Comparison of ENCODE assay signal across 10 cellular contexts in the genomic region with DNA sequence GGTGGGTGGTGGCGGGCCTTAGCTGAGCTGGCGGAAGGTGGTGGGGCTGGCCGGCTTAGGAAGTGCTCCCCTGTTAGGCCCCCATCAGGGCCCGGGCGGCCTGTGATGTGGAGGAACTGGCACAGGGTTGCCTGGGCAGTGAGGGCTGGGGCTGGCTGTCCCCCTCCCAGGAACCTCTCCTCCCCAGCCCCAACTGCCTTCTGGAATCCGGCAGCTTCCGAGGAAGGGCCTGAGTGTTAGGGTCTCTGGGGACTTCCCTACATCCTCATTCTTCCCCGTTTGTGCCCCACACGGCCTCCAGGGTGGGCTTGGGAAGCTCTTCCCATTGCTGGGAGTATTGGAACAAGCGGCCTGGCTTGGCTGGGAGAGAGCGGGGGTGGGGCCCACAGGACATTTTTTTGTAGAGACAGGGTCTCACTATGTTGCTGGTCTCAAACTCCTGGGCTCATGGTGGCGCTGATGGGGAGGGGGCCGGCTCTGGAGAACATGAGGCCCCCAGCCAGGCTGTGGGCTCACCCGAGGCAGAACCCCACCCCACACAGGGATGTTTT.
DNase-seq lines count a peak whose midpoint lies in the region; ATAC-seq, FAIRE-seq and TF ChIP-seq lines count a peak whose summit lies in the region.
"Had no signal": no experiment of that assay in that cellular context is flagged by ENCODE, and none has a peak within 500 bp of the region (broad histone marks: within the 10 kb centered on the region; RNA-seq: fewer than 3 reads in every experiment).

No MANE protein-coding gene starts in this region.

- BruUV-seq in HepG2 (replicated peaks; lab: Mats Ljungman, UMichigan), result no TSS peak

- DNase-seq in HepG2 (ENCODE audit: low spot score) (no peak), right lobe of liver (no peak), left ventricle myocardium superior (peak; percentile 24), NCI-H1092 (lab: John Stamatoyannopoulos, UW) (no peak)
- DNase-seq: activated CD4-positive, alpha-beta T cell treated with anti-CD3 and anti-CD28 coated beads, Interleukin-2, amount 50 U/mL, for 4 hours; MM.1S had no signal

- H3K27ac ChIP-seq in HepG2 (ENCODE audit: extremely low read length, insufficient read depth, low read length) (no peak overlapping the region), right lobe of liver (no peak overlapping the region), parathyroid adenoma (peak overlapping the region; percentile 60)

- in situ Hi-C loops in HepG2 (cut with HindIII; ENCODE audit: extremely low pct_ligation_motif_present, low pct_unique_long_range_greater_than_20kb), result no loop called here

- H3K4me3 ChIP-seq in HepG2 (replicated peaks in 1 of 3; ENCODE audit: insufficient read depth in 1 of 3, low read depth in 2 of 3, low read length in 3 of 3) (no peak overlapping the region; a peak in 1 of 6 replicates), right lobe of liver (no peak overlapping the region), parathyroid adenoma (ENCODE audit: low read depth, low read length) (no peak overlapping the region)

- no peak overlapping the region for H3K9ac ChIP-seq in HepG2 (ENCODE audit: insufficient read depth, low read depth, low read length)
- H3K9ac ChIP-seq in parathyroid adenoma, result peak overlapping the region; percentile 19

- ATAC-seq in HepG2, result no peak
- no peak for ATAC-seq in right lobe of liver
- ATAC-seq in left ventricle myocardium superior, result peak; percentile 1
- ATAC-seq in GM21360 (IDR thresholded peaks at IDR 0.05; ENCODE audit: unreplicated experiment), result no peak
- ATAC-seq in HG03520 (IDR thresholded peaks at IDR 0.05; ENCODE audit: unreplicated experiment), result no peak
- ATAC-seq in HG02642 (IDR thresholded peaks at IDR 0.05; ENCODE audit: poor library complexity, unreplicated experiment), result no peak

- no peak overlapping the region for H2AFZ ChIP-seq in HepG2 (ENCODE audit: low read length)
- peak overlapping the region; percentile 69 for H2AFZ ChIP-seq in parathyroid adenoma

- no peak overlapping the region for H3K4me2 ChIP-seq in HepG2 (ENCODE audit: low read depth, low read length)
- no peak overlapping the region for H3K4me2 ChIP-seq in parathyroid adenoma (ENCODE audit: low read length)

- H4K20me1 ChIP-seq in HepG2 (ENCODE audit: insufficient read depth, low read length), result no peaks in the 10 kb centered on the region

- H3K4me1 ChIP-seq in HepG2 (ENCODE audit: insufficient read depth, low read length) (peaks cover 94% of the 10 kb centered on the region), right lobe of liver (peaks cover 0 to 18% (median 7%) of the 10 kb centered on the region in 4 donors), parathyroid adenoma (peaks cover 18% of the 10 kb centered on the region)

- H3K36me3 ChIP-seq in HepG2 (replicated peaks in 1 of 2; ENCODE audit: control insufficient read depth in 1 of 2, insufficient read depth in 2 of 2, low read length in 2 of 2) (no peaks in the 10 kb centered on the region), right lobe of liver (no peaks in the 10 kb centered on the region), parathyroid adenoma (ENCODE audit: control insufficient read depth, insufficient read depth, low read length) (no peaks in the 10 kb centered on the region)

- no peak for FAIRE-seq in HepG2 (lab: Jason Lieb, UNC)

- POLR2A ChIA-PET in HepG2 (lab: Yijun Ruan, JAX), result interaction anchor here (1.1 to 1.6 kb wide), 2 partner anchors 11 to 42 kb away, joined by 3 to 4 read pairs; no protein-coding TSS in a partner anchor

- TF ChIP-seq RAD21 in HepG2 (CRISPR knock-in tag; IDR thresholded peaks at IDR 0.05), result no peak

- H3K27me3 ChIP-seq in HepG2 (ENCODE audit: control insufficient read depth in 1 of 2, insufficient read depth in 2 of 2, low read length in 2 of 2), result peaks cover 0 to 2% of the 10 kb centered on the region in 2 experiments; a peak in 1 of 5 replicates
- no peaks in the 10 kb centered on the region for H3K27me3 ChIP-seq in right lobe of liver
- no peaks in the 10 kb centered on the region for H3K27me3 ChIP-seq in parathyroid adenoma (ENCODE audit: control insufficient read depth, insufficient read depth, low read length)

- intact Hi-C loops in HepG2 (cut with micrococcal nuclease; ENCODE audit: unreplicated experiment), result no loop called here
- intact Hi-C loops in right lobe of liver (cut with DNase I), result no loop called here
- intact Hi-C loops in left ventricle myocardium superior (cut with micrococcal nuclease), result no loop called here

- WGBS in HepG2 (ENCODE audit: low lambda C conversion rate), result 86% methylated on average over 11 of the region's 14 CpGs
- 71% methylated on average over 10 of the region's 14 CpGs for WGBS in right lobe of liver (ENCODE audit: insufficient coverage, low coverage, low lambda C conversion rate, missing lambda C conversion rate)

- TF ChIP-seq POLR2A in HepG2 (IDR thresholded peaks at IDR 0.05; ENCODE audit: insufficient read depth in 1 of 2, low read depth in 2 of 2, low read length in 2 of 2) (no peak), right lobe of liver (IDR thresholded peaks at IDR 0.05) (no peak)

- TF ChIP-seq CTCF in HepG2 (CRISPR knock-in tag; IDR thresholded peaks at IDR 0.05) (no peak), right lobe of liver (IDR thresholded peaks at IDR 0.05) (no peak), parathyroid adenoma (IDR thresholded peaks at IDR 0.05) (no peak)

- H3K79me2 ChIP-seq in HepG2 (ENCODE audit: insufficient read depth, low read length) (no peaks in the 10 kb centered on the region), parathyroid adenoma (peaks cover 43% of the 10 kb centered on the region)

- no peak for TF ChIP-seq EP300 in HepG2 (IDR thresholded peaks at IDR 0.05; ENCODE audit: low read depth in 2 of 2, low read length in 2 of 2)
- no peak for TF ChIP-seq EP300 in HepG2 (CRISPR knock-in tag; IDR thresholded peaks at IDR 0.05; ENCODE audit: borderline replicate concordance)

- H3K9me3 ChIP-seq in HepG2 (ENCODE audit: low read length) (no peaks in the 10 kb centered on the region), right lobe of liver (no peaks in the 10 kb centered on the region), parathyroid adenoma (ENCODE audit: control insufficient read depth, low read length) (no peaks in the 10 kb centered on the region)

- CTCF ChIA-PET in HepG2 (lab: Yijun Ruan, JAX; ENCODE audit: low intra/inter-chr PET ratio, low total read pairs), result no interaction called here

TF ChIP-seq in HepG2, 621 proteins besides CTCF, POLR2A, EP300 and RAD21:
- TF ChIP-seq MAZ (IDR thresholded peaks at IDR 0.05; ENCODE audit: borderline replicate concordance, low read depth, low read length) (no peak), MAZ (CRISPR knock-in tag; IDR thresholded peaks at IDR 0.05; ENCODE audit: low read depth) (0 out of 2 replicates have a peak, but pooled peaks have one; percentile 7), NFKB2 (CRISPR knock-in tag; IDR thresholded peaks at IDR 0.05; ENCODE audit: borderline replicate concordance) (peak; percentile 40; the same call in 1 of the 2 replicates), SMARCE1 (IDR thresholded peaks at IDR 0.05; ENCODE audit: borderline replicate concordance) (no peak)
TF ChIP-seq in HepG2: peak in this region for 2.
